Comparison of ENCODE assay signal across 33 cellular contexts in the genomic region with DNA sequence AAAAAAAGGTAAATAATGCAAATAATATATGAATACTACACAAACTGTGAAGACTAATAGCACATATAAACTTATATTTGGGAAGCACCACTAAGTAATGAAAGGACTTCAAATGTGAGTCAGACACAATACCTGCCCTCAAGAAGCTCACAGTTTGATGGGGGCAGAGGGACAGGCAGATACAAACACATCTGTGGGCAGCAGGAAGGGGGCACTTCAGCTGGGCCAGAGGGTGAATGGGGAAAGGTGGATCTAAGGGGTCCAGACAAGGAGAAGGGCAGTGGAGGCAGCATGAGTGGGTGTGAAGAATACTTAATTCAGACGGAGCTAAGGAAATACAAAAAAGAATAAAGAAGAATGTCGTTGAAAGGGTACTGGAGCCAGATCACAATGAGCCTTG.
"Had no signal": no experiment of that assay in that cellular context is flagged by ENCODE, and none has a peak within 500 bp of the region (broad histone marks: within the 10 kb centered on the region; RNA-seq: fewer than 3 reads in every experiment).

No MANE protein-coding gene starts in this region.

- H3K4me1 ChIP-seq: foreskin keratinocyte had no signal

- H3K27me3 Mint-ChIP-seq: activated B cell treated with CpG ODN at 0.5 μM for 24 hours; activated CD4-positive, alpha-beta memory T cell treated with anti-CD3 and anti-CD28 coated beads, Interleukin-2, amount 10 ng/mL, durations not matched to agents 7 days and 5 days; activated naive CD4-positive, alpha-beta T cell treated with anti-CD3 and anti-CD28 coated beads, Interleukin-2, amount 50 U/mL, for 24 hours; activated naive CD8-positive, alpha-beta T cell treated with anti-CD3 and anti-CD28 coated beads for 36 hours; activated naive CD8-positive, alpha-beta T cell treated with anti-CD3 and anti-CD28 coated beads, Interleukin-2, amount 50 U/mL, for 24 hours; activated T-cell treated with anti-CD3 and anti-CD28 coated beads, Interleukin-2, amount 50 U/mL, for 24 hours; effector memory CD8-positive, alpha-beta T cell; T-helper 17 cell had no signal

- H3K9me3 Mint-ChIP-seq: activated B cell treated with CpG ODN at 0.5 μM for 24 hours; activated CD4-positive, alpha-beta memory T cell treated with anti-CD3 and anti-CD28 coated beads, Interleukin-2, amount 10 ng/mL, durations not matched to agents 7 days and 5 days; activated naive CD4-positive, alpha-beta T cell treated with anti-CD3 and anti-CD28 coated beads, Interleukin-2, amount 50 U/mL, for 24 hours; activated naive CD8-positive, alpha-beta T cell treated with anti-CD3 and anti-CD28 coated beads for 36 hours; activated naive CD8-positive, alpha-beta T cell treated with anti-CD3 and anti-CD28 coated beads, Interleukin-2, amount 50 U/mL, for 24 hours; activated T-cell treated with anti-CD3 and anti-CD28 coated beads, Interleukin-2, amount 50 U/mL, for 24 hours; effector memory CD8-positive, alpha-beta T cell; T-helper 2 cell treated with Interferon-gamma antibody and Interleukin-4, amounts not matched to agents 5 μg/mL and 100 μg/mL, for 36 hours had no signal

- H3K27ac Mint-ChIP-seq: activated B cell treated with CpG ODN at 0.5 μM for 24 hours; activated CD4-positive, alpha-beta memory T cell treated with anti-CD3 and anti-CD28 coated beads, Interleukin-2, amount 10 ng/mL, durations not matched to agents 7 days and 5 days; activated CD4-positive, alpha-beta T cell treated with anti-CD3 and anti-CD28 coated beads, Interleukin-2, amount 10 ng/mL, durations not matched to agents 24 days and 14 days; activated naive CD4-positive, alpha-beta T cell treated with anti-CD3 and anti-CD28 coated beads, Interleukin-2, amount 50 U/mL, for 24 hours; activated naive CD8-positive, alpha-beta T cell treated with anti-CD3 and anti-CD28 coated beads for 36 hours; activated naive CD8-positive, alpha-beta T cell treated with anti-CD3 and anti-CD28 coated beads, Interleukin-2, amount 50 U/mL, for 24 hours; activated T-cell treated with anti-CD3 and anti-CD28 coated beads, Interleukin-2, amount 50 U/mL, for 24 hours; activated T-cell treated with anti-CD3 and anti-CD28 coated beads, Interleukin-2, amount 50 U/mL, for 72 hours; effector memory CD8-positive, alpha-beta T cell; T-helper 17 cell; T-helper 2 cell treated with Interferon-gamma antibody and Interleukin-4, amounts not matched to agents 5 μg/mL and 100 μg/mL, for 36 hours had no signal

- ATAC-seq: activated CD4-positive, CD25-positive, alpha-beta regulatory T cell treated with anti-CD3 and anti-CD28 coated beads, Interleukin-2, amount 50 U/mL, for 24 hours; activated naive CD8-positive, alpha-beta T cell treated with anti-CD3 and anti-CD28 coated beads, Interleukin-2, amount 50 U/mL, for 24 hours; activated T-cell treated with anti-CD3 and anti-CD28 coated beads, Interleukin-2, amount 50 U/mL, for 72 hours; body of pancreas; effector memory CD8-positive, alpha-beta T cell; foreskin keratinocyte; gastrocnemius medialis; T-helper 17 cell had no signal

- DNase-seq: activated B cell treated with CpG ODN at 0.5 μM for 24 hours; activated CD4-positive, alpha-beta memory T cell treated with anti-CD3 and anti-CD28 coated beads, Interleukin-2, amount 10 ng/mL, durations not matched to agents 7 days and 5 days; activated CD4-positive, alpha-beta T cell treated with anti-CD3 and anti-CD28 coated beads, Interleukin-2, amount 10 ng/mL, durations not matched to agents 24 days and 14 days; activated CD4-positive, alpha-beta T cell treated with anti-CD3 and anti-CD28 coated beads, Interleukin-2, amount 50 U/mL, for 4 hours; activated CD8-positive, alpha-beta memory T cell treated with anti-CD3 and anti-CD28 coated beads, Interleukin-2, amount 50 U/mL, for 48 hours; activated gamma-delta T cell; activated naive CD4-positive, alpha-beta T cell; activated naive CD8-positive, alpha-beta T cell treated with anti-CD3 and anti-CD28 coated beads for 36 hours; activated naive CD8-positive, alpha-beta T cell treated with anti-CD3 and anti-CD28 coated beads, Interleukin-2, amount 50 U/mL, for 24 hours; activated T-cell treated with anti-CD3 and anti-CD28 coated beads for 4 hours; activated T-cell treated with anti-CD3 and anti-CD28 coated beads, Interleukin-2, amount 50 U/mL, for 24 hours; activated T-cell treated with anti-CD3 and anti-CD28 coated beads, Interleukin-2, amount 50 U/mL, for 72 hours; adrenal gland; amygdala; aorta; body of pancreas; caudate nucleus; cortex of kidney; dermis blood vessel endothelial cell; effector CD4-positive, alpha-beta T cell; effector memory CD8-positive, alpha-beta T cell; erythroblast; foreskin keratinocyte; gastrocnemius medialis; glutamatergic neuron; T-helper 1 cell; T-helper 17 cell; T1000; WERI-Rb-1 had no signal

- H3K4me3 Mint-ChIP-seq: activated B cell treated with CpG ODN at 0.5 μM for 24 hours; activated CD4-positive, alpha-beta memory T cell treated with anti-CD3 and anti-CD28 coated beads, Interleukin-2, amount 10 ng/mL, durations not matched to agents 7 days and 5 days; activated CD4-positive, alpha-beta T cell treated with anti-CD3 and anti-CD28 coated beads, Interleukin-2, amount 10 ng/mL, durations not matched to agents 24 days and 14 days; activated naive CD4-positive, alpha-beta T cell treated with anti-CD3 and anti-CD28 coated beads, Interleukin-2, amount 50 U/mL, for 24 hours; activated naive CD8-positive, alpha-beta T cell treated with anti-CD3 and anti-CD28 coated beads for 36 hours; activated naive CD8-positive, alpha-beta T cell treated with anti-CD3 and anti-CD28 coated beads, Interleukin-2, amount 50 U/mL, for 24 hours; activated T-cell treated with anti-CD3 and anti-CD28 coated beads, Interleukin-2, amount 50 U/mL, for 24 hours; activated T-cell treated with anti-CD3 and anti-CD28 coated beads, Interleukin-2, amount 50 U/mL, for 72 hours; effector memory CD8-positive, alpha-beta T cell; T-helper 17 cell; T-helper 2 cell treated with Interferon-gamma antibody and Interleukin-4, amounts not matched to agents 5 μg/mL and 100 μg/mL, for 36 hours had no signal

- H3K27ac ChIP-seq: adrenal gland, body of pancreas, foreskin keratinocyte, WERI-Rb-1 had no signal

- H3K27me3 ChIP-seq: adrenal gland, body of pancreas, esophagus muscularis mucosa, foreskin keratinocyte, gastrocnemius medialis had no signal

- H3K4me1 Mint-ChIP-seq: activated B cell treated with CpG ODN at 0.5 μM for 24 hours had no signal

- H3K4me3 ChIP-seq: adrenal gland, body of pancreas, esophagus muscularis mucosa, gastrocnemius medialis had no signal

- H3K9me3 ChIP-seq: adrenal gland, body of pancreas, esophagus muscularis mucosa, gastrocnemius medialis had no signal

- H3K36me3 ChIP-seq: adrenal gland, esophagus muscularis mucosa, gastrocnemius medialis, WERI-Rb-1 had no signal
